8 cellular contexts compared by ENCODE assay signal in genomic region chr5:80193421-80193820, GRCh38.
DNase-seq lines count a peak whose midpoint lies in the region; ATAC-seq and TF ChIP-seq lines count a peak whose summit lies in the region.

No MANE protein-coding gene starts in this region.

- H3K27ac Mint-ChIP-seq in activated naive CD4-positive, alpha-beta T cell treated with anti-CD3 and anti-CD28 coated beads for 36 hours = peak overlapping the region; percentile 97
- peak overlapping the region; percentile 88 for H3K27ac Mint-ChIP-seq in activated naive CD8-positive, alpha-beta T cell treated with anti-CD3 and anti-CD28 coated beads for 36 hours

- H4K20me1 ChIP-seq in Karpas-422 (ENCODE audit: insufficient read depth, low read depth, low read length) = no peaks in the 10 kb centered on the region

- DNase-seq in activated naive CD4-positive, alpha-beta T cell treated with anti-CD3 and anti-CD28 coated beads for 36 hours = no peak
- no peak for DNase-seq in activated naive CD4-positive, alpha-beta T cell treated with Interleukin-2 at 50 U/mL for 16 hours
- no peak for DNase-seq in activated naive CD8-positive, alpha-beta T cell treated with anti-CD3 and anti-CD28 coated beads for 36 hours
- DNase-seq in right lobe of liver (no peak), tibial nerve (ENCODE audit: low spot score in 2 of 2) (no peak), putamen (ENCODE audit: low spot score) (no peak), T1000 (lab: John Stamatoyannopoulos, UW) (no peak), Karpas-422 (no peak)

- H3K4me3 Mint-ChIP-seq in activated naive CD4-positive, alpha-beta T cell treated with anti-CD3 and anti-CD28 coated beads for 36 hours = peak overlapping the region; percentile 69
- H3K4me3 Mint-ChIP-seq in activated naive CD8-positive, alpha-beta T cell treated with anti-CD3 and anti-CD28 coated beads for 36 hours = peak overlapping the region; percentile 70

- CTCF ChIA-PET in activated naive CD4-positive, alpha-beta T cell treated with anti-CD3 and anti-CD28 coated beads for 36 hours (lab: Charles Lee) = interaction anchor here (1.0 to 9.3 kb wide), 7 partner anchors 12 to 102 kb away, joined by 3 to 72 read pairs (median 5); no protein-coding TSS in a partner anchor

- 28% methylated on average over 7 of the region's 7 CpGs for WGBS in right lobe of liver (ENCODE audit: insufficient coverage, low coverage, low lambda C conversion rate, missing lambda C conversion rate)
- 28 to 31% methylated on average over 7 of the region's 7 CpGs for WGBS in tibial nerve, 2 donors

- peaks cover 77% of the 10 kb centered on the region for H3K4me1 Mint-ChIP-seq in activated naive CD4-positive, alpha-beta T cell treated with anti-CD3 and anti-CD28 coated beads for 36 hours (ENCODE audit: low read depth)
- peaks cover 74% of the 10 kb centered on the region for H3K4me1 Mint-ChIP-seq in activated naive CD8-positive, alpha-beta T cell treated with anti-CD3 and anti-CD28 coated beads for 36 hours

- ATAC-seq in right lobe of liver = peak; percentile 3 to 42 (median 34)

- no peak overlapping the region for H3K4me3 ChIP-seq in right lobe of liver
- H3K4me3 ChIP-seq in tibial nerve = no peak overlapping the region
- H3K4me3 ChIP-seq in Karpas-422 (ENCODE audit: low read length) = no peak overlapping the region

- TF ChIP-seq EP300 in tibial nerve (IDR thresholded peaks at IDR 0.05) = no peak

- H3K4me1 ChIP-seq in right lobe of liver (peaks cover 0 to 55% (median 18%) of the 10 kb centered on the region in 4 donors), tibial nerve (peaks cover 3 to 92% (median 56%) of the 10 kb centered on the region in 4 donors), Karpas-422 (ENCODE audit: low read length) (no peaks in the 10 kb centered on the region)

- TF ChIP-seq POLR2A in right lobe of liver (IDR thresholded peaks at IDR 0.05) = no peak
- TF ChIP-seq POLR2A in tibial nerve (IDR thresholded peaks at IDR 0.05) = no peak

- H3K9me3 ChIP-seq in right lobe of liver (no peaks in the 10 kb centered on the region), tibial nerve (no peaks in the 10 kb centered on the region), Karpas-422 (ENCODE audit: low read length) (no peaks in the 10 kb centered on the region)

- no peak overlapping the region for H2AFZ ChIP-seq in Karpas-422 (ENCODE audit: low read length)

- peaks cover 5% of the 10 kb centered on the region for H3K36me3 Mint-ChIP-seq in activated naive CD4-positive, alpha-beta T cell treated with anti-CD3 and anti-CD28 coated beads for 36 hours (ENCODE audit: low read depth)
- peaks cover 8% of the 10 kb centered on the region for H3K36me3 Mint-ChIP-seq in activated naive CD8-positive, alpha-beta T cell treated with anti-CD3 and anti-CD28 coated beads for 36 hours

- H3K9ac ChIP-seq in Karpas-422 (ENCODE audit: low read length) = no peak overlapping the region

- H3K27me3 ChIP-seq in right lobe of liver (no peaks in the 10 kb centered on the region), tibial nerve (no peaks in the 10 kb centered on the region), Karpas-422 (ENCODE audit: low read length) (no peaks in the 10 kb centered on the region)

- no peaks in the 10 kb centered on the region for H3K36me3 ChIP-seq in right lobe of liver
- no peaks in the 10 kb centered on the region for H3K36me3 ChIP-seq in tibial nerve
- no peaks in the 10 kb centered on the region for H3K36me3 ChIP-seq in Karpas-422 (ENCODE audit: insufficient read depth, low read length)

- H3K9me2 ChIP-seq in Karpas-422 (replicated peaks; ENCODE audit: insufficient read depth, low read length) = no peaks in the 10 kb centered on the region

- H3K4me2 ChIP-seq in Karpas-422 (ENCODE audit: low read depth, low read length, poor library complexity, severe bottlenecking) = no peak overlapping the region

- H3K79me2 ChIP-seq in Karpas-422 (ENCODE audit: low read length) = no peaks in the 10 kb centered on the region

- intact Hi-C loops in activated naive CD4-positive, alpha-beta T cell treated with anti-CD3 and anti-CD28 coated beads for 36 hours (cut with micrococcal nuclease) = loop anchor here (2.0 to 5.0 kb wide), 4 partner anchors 61 to 214 kb away; partner anchors contain the start of genes MTX3 and ZFYVE16
- intact Hi-C loops in right lobe of liver (cut with DNase I) = no loop called here

- TF ChIP-seq CTCF in right lobe of liver (IDR thresholded peaks at IDR 0.05) (no peak), tibial nerve (IDR thresholded peaks at IDR 0.05) (no peak)

- no peaks in the 10 kb centered on the region for H3K27me3 Mint-ChIP-seq in activated naive CD4-positive, alpha-beta T cell treated with anti-CD3 and anti-CD28 coated beads for 36 hours (ENCODE audit: low read depth)
- no peaks in the 10 kb centered on the region for H3K27me3 Mint-ChIP-seq in activated naive CD8-positive, alpha-beta T cell treated with anti-CD3 and anti-CD28 coated beads for 36 hours

- no peaks in the 10 kb centered on the region for H3K9me3 Mint-ChIP-seq in activated naive CD4-positive, alpha-beta T cell treated with anti-CD3 and anti-CD28 coated beads for 36 hours
- no peaks in the 10 kb centered on the region for H3K9me3 Mint-ChIP-seq in activated naive CD8-positive, alpha-beta T cell treated with anti-CD3 and anti-CD28 coated beads for 36 hours

- peak overlapping the region in 2 of 3 donors; percentile 5 to 42 for H3K27ac ChIP-seq in right lobe of liver
- H3K27ac ChIP-seq in tibial nerve = peak overlapping the region; percentile 37 to 93 (median 72)
- H3K27ac ChIP-seq in Karpas-422 (ENCODE audit: low read length) = no peak overlapping the region
